In genomic region chr3:22506871-22507270, GRCh38 we compare ENCODE assay signal across 25 cellular contexts.
"Had no signal": no experiment of that assay in that cellular context is flagged by ENCODE, and none has a peak within 500 bp of the region (broad histone marks: within the 10 kb centered on the region; RNA-seq: fewer than 3 reads in every experiment).

No MANE protein-coding gene starts in this region.

- H3K27me3 ChIP-seq: ascending aorta, breast epithelium, cardiac muscle cell, colonic mucosa had no signal

- H3K4me3 ChIP-seq: ascending aorta, breast epithelium, cardiac muscle cell, colonic mucosa had no signal

- H3K9me3 ChIP-seq: ascending aorta, breast epithelium, colonic mucosa had no signal

- ATAC-seq: activated CD4-positive, alpha-beta T cell treated with anti-CD3 and anti-CD28 coated beads for 36 hours; activated naive CD4-positive, alpha-beta T cell treated with anti-CD3 and anti-CD28 coated beads, Interleukin-2, amount 50 U/mL, for 72 hours; activated T-cell treated with anti-CD3 and anti-CD28 coated beads, Interleukin-2, amount 50 U/mL, for 72 hours had no signal

- DNase-seq: activated CD4-positive, alpha-beta memory T cell treated with anti-CD3 and anti-CD28 coated beads, Interleukin-2, amount 10 ng/mL, durations not matched to agents 7 days and 5 days; activated CD4-positive, alpha-beta T cell treated with anti-CD3 and anti-CD28 coated beads for 36 hours; activated CD4-positive, alpha-beta T cell treated with anti-CD3 and anti-CD28 coated beads, Interleukin-2, amount 10 ng/mL, durations not matched to agents 7 days and 5 days; activated CD4-positive, alpha-beta T cell treated with anti-CD3 and anti-CD28 coated beads, Interleukin-2, amount 50 U/mL, for 4 hours; activated CD4-positive, CD25-positive, alpha-beta regulatory T cell; activated CD4-positive, CD25-positive, alpha-beta regulatory T cell treated with anti-CD3 and anti-CD28 coated beads, Interleukin-2, amount 50 U/mL, for 72 hours; activated CD8-positive, alpha-beta memory T cell treated with anti-CD3 and anti-CD28 coated beads, Interleukin-2, amount 50 U/mL, for 48 hours; activated gamma-delta T cell; activated naive CD4-positive, alpha-beta T cell; activated naive CD4-positive, alpha-beta T cell treated with anti-CD3 and anti-CD28 coated beads, Interleukin-2, amount 10 ng/mL, durations not matched to agents 7 days and 5 days; activated naive CD8-positive, alpha-beta T cell treated with anti-CD3 and anti-CD28 coated beads, Interleukin-2, amount 10 ng/mL, durations not matched to agents 7 days and 5 days; activated T-cell treated with anti-CD3 and anti-CD28 coated beads for 4 hours; activated T-cell treated with anti-CD3 and anti-CD28 coated beads, Interleukin-2, amount 50 U/mL, for 24 hours; activated T-cell treated with anti-CD3 and anti-CD28 coated beads, Interleukin-2, amount 50 U/mL, for 72 hours; central memory CD4-positive, alpha-beta T cell; cerebellar nuclear complex; colonic mucosa; effector CD8-positive, alpha-beta T cell; head of caudate nucleus; T1000 had no signal

- H3K27ac ChIP-seq: ascending aorta, breast epithelium, cardiac muscle cell, colonic mucosa, epithelial cell of prostate had no signal

- H3K4me1 ChIP-seq: ascending aorta, breast epithelium, colonic mucosa had no signal

- H3K36me3 ChIP-seq: ascending aorta, breast epithelium, cardiac muscle cell, colonic mucosa had no signal
